Comparison of ENCODE assay signal across 8 cellular contexts in the genomic region with DNA sequence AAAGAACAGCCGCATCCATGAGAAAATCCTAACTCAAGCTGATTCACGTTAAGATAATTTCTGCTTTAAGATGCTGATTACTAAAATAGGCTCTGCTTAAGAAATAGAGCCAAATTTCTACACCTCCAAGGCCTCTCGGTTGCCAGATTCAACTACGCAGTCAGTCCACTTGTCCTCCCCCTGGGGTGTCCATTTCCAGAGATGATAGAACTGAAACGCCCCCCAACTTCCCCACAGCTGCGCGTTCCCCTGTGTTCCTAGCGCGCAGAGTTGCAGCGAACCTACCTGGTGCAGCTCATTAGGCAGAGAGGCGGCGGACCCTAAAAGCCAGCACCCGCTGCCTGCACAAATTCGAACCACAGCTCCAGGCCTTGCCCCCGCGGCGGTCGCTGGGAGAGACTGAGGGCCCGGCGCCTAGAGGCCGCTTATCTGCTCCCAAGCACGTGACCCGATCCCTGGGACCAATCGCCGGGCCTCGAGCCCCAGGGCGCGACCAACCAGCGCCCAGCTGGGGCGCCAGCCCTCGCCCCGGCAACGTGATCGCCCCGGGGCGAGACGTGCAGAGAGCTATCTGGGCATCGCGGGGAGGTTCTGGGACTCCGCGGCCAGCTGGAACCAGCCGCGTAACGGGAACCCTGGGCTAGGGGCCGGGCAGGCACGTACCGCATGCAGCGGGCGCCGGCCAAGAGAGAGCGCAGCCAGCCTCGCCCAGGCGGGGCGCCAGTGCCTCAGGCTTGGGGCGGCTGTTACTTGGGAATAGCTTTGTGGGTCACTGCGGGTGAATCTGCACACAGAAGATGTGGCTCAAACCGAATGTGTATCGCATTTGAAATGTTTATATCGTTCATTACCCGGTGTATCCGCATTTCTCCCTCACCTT. TPM values are rescaled to one million over a fixed set of nuclear protein-coding genes. Genes with fewer than 3 reads are reported as not detected.
DNase-seq lines count a peak whose midpoint lies in the region; ATAC-seq and TF ChIP-seq lines count a peak whose summit lies in the region.

A gene (minus strand): TSS at position 401 of the 880 bp plus-strand sequence. CDS start 102 bp downstream, at position 299.

- no peak for TF ChIP-seq POLR2A in testis (IDR thresholded peaks at IDR 0.05)

- H3F3A ChIP-seq in PC-9 (ENCODE audit: insufficient read depth, low read depth), result no peaks in the 10 kb centered on the region

- POLR2A ChIA-PET in AG04450 (lab: Yijun Ruan, JAX) (interaction anchor here (0.5 to 2.4 kb wide), 42 partner anchors 8 to 666 kb away, joined by 3 to 38 read pairs (median 4); a partner anchor contains a TSS), PC-9 (lab: Charles Lee; ENCODE audit: unreplicated experiment) (interaction anchor here (0.6 kb wide), 1 partner anchor 119 kb away, joined by 3 read pairs; no protein-coding TSS in a partner anchor)

- H3K36me3 ChIP-seq in PC-9 (ENCODE audit: low read depth) (no peaks in the 10 kb centered on the region), testis (ENCODE audit: low read depth, missing control alignments) (no peaks in the 10 kb centered on the region)

- intact Hi-C loops in PC-9 (cut with micrococcal nuclease; ENCODE audit: unreplicated experiment) (loop anchor here (10.0 kb wide), 1 partner anchor 112 kb away; no protein-coding TSS in a partner anchor), testis (cut with DNase I; ENCODE audit: low total_unique reads) (no loop called here)

- peaks cover 32% of the 10 kb centered on the region for H3K4me1 Mint-ChIP-seq in nephron progenitor cell

- no peaks in the 10 kb centered on the region for H3K9me2 ChIP-seq in PC-9 (ENCODE audit: insufficient read depth)

- ATAC-seq in GM19025 (IDR thresholded peaks at IDR 0.05; ENCODE audit: low read depth, unreplicated experiment), result peak; percentile 70
- ATAC-seq in HG03442 (IDR thresholded peaks at IDR 0.05; ENCODE audit: unreplicated experiment), result peak; percentile 82
- peak; percentile 86 to 95 for ATAC-seq in activated naive CD4-positive, alpha-beta T cell treated with anti-CD3 and anti-CD28 coated beads, Interleukin-2, amount 50 U/mL, for 72 hours

- H3K9me3 Mint-ChIP-seq in activated naive CD4-positive, alpha-beta T cell treated with anti-CD3 and anti-CD28 coated beads, Interleukin-2, amount 50 U/mL, for 72 hours, result no peaks in the 10 kb centered on the region
- H3K9me3 Mint-ChIP-seq in nephron progenitor cell, result peaks cover 19% of the 10 kb centered on the region

- TSS peak; percentile 83 for BruUV-seq in PC-9 (replicated peaks; lab: Mats Ljungman, UMichigan)

- H3K27me3 ChIP-seq in AG04450 (ENCODE audit: control insufficient read depth, insufficient read depth, low read length) (no peaks in the 10 kb centered on the region), PC-9 (ENCODE audit: insufficient read depth, low read depth) (no peaks in the 10 kb centered on the region), testis (no peaks in the 10 kb centered on the region)

- DNase-seq in AG04450 (ENCODE audit: low read depth, low spot score) (peak; percentile 82), PC-9 (peak in 1 of 2 experiments; percentile 74), germinal center (ENCODE audit: low spot score) (peak; percentile 71), nephron progenitor cell (peak; percentile 80), testis (peak; percentile 92)
- DNase-seq in activated naive CD4-positive, alpha-beta T cell treated with anti-CD3 and anti-CD28 coated beads, Interleukin-2, amount 50 U/mL, for 72 hours (ENCODE audit: low spot score in 2 of 2), result peak; percentile 61 to 70

- H3K79me2 ChIP-seq in PC-9 (ENCODE audit: low read depth), result no peaks in the 10 kb centered on the region

- H3K4me3 ChIP-seq in AG04450 (ENCODE audit: low read depth, low read length) (peak within 1 kb of the TSS; percentile 85), PC-9 (no peak within 1 kb of the TSS), testis (peak within 1 kb of the TSS; percentile 60 to 69)

- H3K4me1 ChIP-seq in PC-9 (replicated peaks; ENCODE audit: insufficient read depth) (no peaks in the 10 kb centered on the region), testis (peaks cover 8% of the 10 kb centered on the region)

- H3K27ac Mint-ChIP-seq in activated naive CD4-positive, alpha-beta T cell treated with anti-CD3 and anti-CD28 coated beads, Interleukin-2, amount 50 U/mL, for 72 hours, result no peak within 1 kb of the TSS
- no peak within 1 kb of the TSS for H3K27ac Mint-ChIP-seq in nephron progenitor cell

- peak; percentile 49 for TF ChIP-seq CTCF in AG04450 (IDR thresholded peaks at IDR 0.05; ENCODE audit: low read depth, low read length)
- TF ChIP-seq CTCF in PC-9 (conservative IDR thresholded peaks at IDR 0.05), result no peak
- TF ChIP-seq CTCF in nephron progenitor cell (IDR thresholded peaks at IDR 0.05), result no peak
- no peak for TF ChIP-seq CTCF in testis (IDR thresholded peaks at IDR 0.05)

- peak within 1 kb of the TSS; percentile 89 for H3K4me3 Mint-ChIP-seq in nephron progenitor cell

- H3K4me2 ChIP-seq in PC-9, result peak within 1 kb of the TSS; percentile 16; the same call in 1 of the 2 replicates

- H3K27me3 Mint-ChIP-seq in nephron progenitor cell (ENCODE audit: low read depth, poor library complexity), result peaks cover 13% of the 10 kb centered on the region

- no peaks in the 10 kb centered on the region for H4K20me1 ChIP-seq in PC-9 (ENCODE audit: insufficient read depth)

- CTCF ChIA-PET in AG04450 (lab: Charles Lee) (interaction anchor here (0.7 to 5.7 kb wide), 21 partner anchors 19 to 336 kb away, joined by 3 to 112 read pairs (median 4); a partner anchor contains a TSS), PC-9 (lab: Charles Lee) (interaction anchor here (0.7 to 1.1 kb wide), 2 partner anchors 139 to 334 kb away, joined by 3 to 13 read pairs; no protein-coding TSS in a partner anchor)

- WGBS in testis, 2 donors, result 2% methylated on average over 36 to 53 of the region's 61 CpGs

- H3K9me3 ChIP-seq in AG04450 (ENCODE audit: control insufficient read depth, insufficient read depth, low read length) (peaks cover 7% of the 10 kb centered on the region; the same call in 1 of the 2 replicates), PC-9 (ENCODE audit: insufficient read depth, low read depth) (no peaks in the 10 kb centered on the region), testis (no peaks in the 10 kb centered on the region)

- H3K36me3 Mint-ChIP-seq in activated naive CD4-positive, alpha-beta T cell treated with anti-CD3 and anti-CD28 coated beads, Interleukin-2, amount 50 U/mL, for 72 hours, result no peaks in the 10 kb centered on the region
- peaks cover 36% of the 10 kb centered on the region for H3K36me3 Mint-ChIP-seq in nephron progenitor cell (ENCODE audit: low read depth)

- peak within 1 kb of the TSS; percentile 60 for H3K27ac ChIP-seq in AG04450 (ENCODE audit: low read depth, low read length)
- no peak within 1 kb of the TSS for H3K27ac ChIP-seq in PC-9
- H3K27ac ChIP-seq in testis, result peak within 1 kb of the TSS; percentile 22 to 46

- no peak within 1 kb of the TSS for H2AFZ ChIP-seq in PC-9

RNA-seq across cellular contexts. Expression of the gene that starts here (rescaled TPM):
- 42.2 and 51.1 TPM in 2 replicates for polyA plus RNA-seq in AG04450 (2011; rRNA removed)
- 60.6 and 76.4 TPM in 2 replicates for polyA minus RNA-seq in AG04450 (2011; rRNA and poly(A)+ RNA removed)
- total RNA-seq in PC-9 (2021), result 1.5 and 1.8 TPM in 2 replicates
- total RNA-seq in activated naive CD4-positive, alpha-beta T cell treated with anti-CD3 and anti-CD28 coated beads, Interleukin-2, amount 50 U/mL, for 72 hours, result under 1 TPM; 0.09 to 0.82 TPM
- 1 to 10 TPM; 4.7 to 5.8 TPM for total RNA-seq in testis
- polyA plus RNA-seq in testis (ENCODE audit: insufficient read depth, low read depth, low replicate concordance), result 9.7 TPM

Comparison
In these comparisons a context has a peak if more than half of its experiments do, and no peak if none do; other contexts are left out.
1. Peak in DNase-seq and ATAC-seq in activated naive CD4-positive, alpha-beta T cell treated with anti-CD3 and anti-CD28 coated beads, Interleukin-2, amount 50 U/mL, for 72 hours; RNA of the gene not detected or under 1 TPM.